ENCODE assay signal across 19 cellular contexts in the genomic region with DNA sequence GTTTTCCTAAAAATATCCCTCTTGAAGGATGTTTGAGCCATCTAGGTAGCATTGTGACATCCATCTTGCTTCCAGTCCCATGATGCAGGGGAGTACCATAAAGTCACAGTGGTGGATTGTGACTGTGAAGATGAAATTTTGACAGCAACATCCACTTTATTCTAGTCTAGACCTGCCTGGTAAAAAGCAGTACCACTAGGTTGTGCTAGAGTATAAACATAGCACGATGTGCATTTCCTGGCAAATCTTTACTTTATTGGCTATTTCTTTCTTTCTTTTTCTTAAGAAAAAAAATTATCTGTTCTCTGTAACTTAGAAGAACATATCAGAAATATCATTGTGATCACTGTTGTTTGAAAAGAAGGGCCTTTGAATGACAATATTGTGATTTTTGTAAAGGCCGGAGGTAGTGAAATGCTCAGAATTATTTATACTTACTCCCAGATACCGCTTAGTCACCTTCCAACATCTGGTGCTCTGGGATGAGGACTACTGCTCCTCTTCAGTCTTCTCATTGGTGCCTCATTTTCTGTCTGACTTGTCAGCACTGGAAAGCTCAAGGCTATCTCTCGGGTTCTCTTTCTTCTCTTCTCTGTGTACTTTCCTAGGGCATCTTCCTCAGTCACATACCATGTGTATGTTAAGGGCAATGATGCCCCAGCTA. TPM values are rescaled to one million over a fixed set of nuclear protein-coding genes. Genes with fewer than 3 reads are reported as not detected.
DNase-seq lines count a peak whose midpoint lies in the region; ATAC-seq and TF ChIP-seq lines count a peak whose summit lies in the region.
"Had no signal": no experiment of that assay in that cellular context is flagged by ENCODE, and none has a peak within 500 bp of the region (broad histone marks: within the 10 kb centered on the region; RNA-seq: fewer than 3 reads in every experiment).

No MANE protein-coding gene starts in this region.

- H3K27ac ChIP-seq in A673 (ENCODE audit: low read depth, low read length, poor library complexity, severe bottlenecking), result no peak overlapping the region
- no peak overlapping the region for H3K27ac ChIP-seq in Karpas-422 (ENCODE audit: low read length)
- no peak overlapping the region for H3K27ac ChIP-seq in adrenal gland
- H3K27ac ChIP-seq in tibial artery, result no peak overlapping the region

- ATAC-seq in GM21825 (IDR thresholded peaks at IDR 0.05; ENCODE audit: unreplicated experiment), result no peak
- ATAC-seq: natural killer cell had no signal

- no peak overlapping the region for H2AFZ ChIP-seq in Karpas-422 (ENCODE audit: low read length)

- no peaks in the 10 kb centered on the region for H3K36me3 ChIP-seq in A673 (ENCODE audit: insufficient read depth, low read length, poor library complexity, severe bottlenecking)
- no peaks in the 10 kb centered on the region for H3K36me3 ChIP-seq in Karpas-422 (ENCODE audit: insufficient read depth, low read length)
- no peaks in the 10 kb centered on the region for H3K36me3 ChIP-seq in adrenal gland (replicated peaks in 1 of 2)
- H3K36me3 ChIP-seq in tibial artery, result no peaks in the 10 kb centered on the region

- H3K4me3 ChIP-seq in A673 (ENCODE audit: low read depth, low read length, poor library complexity, severe bottlenecking), result no peak overlapping the region
- no peak overlapping the region for H3K4me3 ChIP-seq in Karpas-422 (ENCODE audit: low read length)
- no peak overlapping the region for H3K4me3 ChIP-seq in adrenal gland
- no peak overlapping the region for H3K4me3 ChIP-seq in tibial artery

- no peak overlapping the region for H3K4me2 ChIP-seq in Karpas-422 (ENCODE audit: low read depth, low read length, poor library complexity, severe bottlenecking)

- H3K4me1 ChIP-seq in A673 (ENCODE audit: insufficient read depth, low read length, poor library complexity, severe bottlenecking), result no peaks in the 10 kb centered on the region
- H3K4me1 ChIP-seq in Karpas-422 (ENCODE audit: low read length), result no peaks in the 10 kb centered on the region
- no peaks in the 10 kb centered on the region for H3K4me1 ChIP-seq in adrenal gland (replicated peaks in 1 of 2)
- H3K4me1 ChIP-seq in tibial artery, result no peaks in the 10 kb centered on the region

- no peak overlapping the region for H3K9ac ChIP-seq in Karpas-422 (ENCODE audit: low read length)

- H3K9me3 ChIP-seq in A673 (ENCODE audit: low read depth, low read length, poor library complexity, severe bottlenecking) (no peaks in the 10 kb centered on the region), Karpas-422 (ENCODE audit: low read length) (no peaks in the 10 kb centered on the region), adrenal gland (replicated peaks in 1 of 3) (no peaks in the 10 kb centered on the region), tibial artery (no peaks in the 10 kb centered on the region)

- POLR2A ChIA-PET in A673 (lab: Charles Lee; ENCODE audit: low non-redundant PET), result no interaction called here

- DNase-seq in A673 (ENCODE audit: low spot score) (no peak), Karpas-422 (peak; percentile 42), adrenal gland (no peak), middle frontal gyrus (ENCODE audit: extremely low spot score, low spot score) (peak; percentile 6), tibial artery (no peak), NCI-H524 (lab: John Stamatoyannopoulos, UW) (no peak), NCI-H2107 (lab: John Stamatoyannopoulos, UW) (no peak)
- DNase-seq: activated CD8-positive, alpha-beta memory T cell treated with anti-CD3 and anti-CD28 coated beads, Interleukin-2, amount 50 U/mL, for 4 hours; activated naive CD8-positive, alpha-beta T cell treated with anti-CD3 and anti-CD28 coated beads for 36 hours; DMS153; GOT3; kidney; MV-4-11; natural killer cell; NCI-H524 treated with DMSO at 0.1 percent for 48 hours; SIG-M5 had no signal

- 50 to 68% (median 60%) methylated on average over 4 of the region's 4 CpGs for WGBS in adrenal gland, 4 donors

- no TSS peak for BruUV-seq in A673 (replicated peaks; lab: Mats Ljungman, UMichigan)

- CTCF ChIA-PET in A673 (lab: Charles Lee), result interaction anchor here (0.6 kb wide), 1 partner anchor 176 kb away, joined by 6 read pairs; no protein-coding TSS in a partner anchor

- H3K9me2 ChIP-seq in Karpas-422 (replicated peaks; ENCODE audit: insufficient read depth, low read length), result no peaks in the 10 kb centered on the region

- H3K79me2 ChIP-seq in Karpas-422 (ENCODE audit: low read length), result no peaks in the 10 kb centered on the region

- H3K27me3 ChIP-seq in A673 (replicated peaks; ENCODE audit: insufficient read depth, low read depth, low read length, poor library complexity) (peaks cover 26% of the 10 kb centered on the region), Karpas-422 (ENCODE audit: low read length) (no peaks in the 10 kb centered on the region), adrenal gland (peaks cover 4% of the 10 kb centered on the region), tibial artery (no peaks in the 10 kb centered on the region)

- TF ChIP-seq POLR2A in adrenal gland (IDR thresholded peaks at IDR 0.05), result no peak

- no peaks in the 10 kb centered on the region for H4K20me1 ChIP-seq in Karpas-422 (ENCODE audit: insufficient read depth, low read depth, low read length)

- intact Hi-C loops in A673 (cut with micrococcal nuclease; ENCODE audit: unreplicated experiment), result no loop called here
- intact Hi-C loops in adrenal gland (cut with DNase I), result no loop called here
- intact Hi-C loops in tibial artery (cut with DNase I; ENCODE audit: low total_unique reads), result no loop called here

- TF ChIP-seq CTCF in A673 (conservative IDR thresholded peaks at IDR 0.05; ENCODE audit: low read depth, low read length) (0 out of 2 replicates have a peak, but pooled peaks have one; percentile 20), adrenal gland (IDR thresholded peaks at IDR 0.05) (peak in 5 of 6 experiments; percentile 22 to 45 (median 30)), tibial artery (IDR thresholded peaks at IDR 0.05) (no peak)

RNA-seq across cellular contexts. Expression of a gene that starts 35.6 kb away (rescaled TPM):
- total RNA-seq in A673 (2021) (not detected in 2 replicates), adrenal gland (under 1 TPM in 1 of 8 donors, not detected in 7; 0.07 TPM)
- not detected in 2 replicates for total RNA-seq in Karpas-422 (2014; rRNA removed; shearing (Covaris generic); ENCODE audit: low replicate concordance)
- under 1 TPM in 1 of 3 donors, not detected in 2; 0.04 TPM for polyA plus RNA-seq in adrenal gland
- total RNA-seq: activated naive CD8-positive, alpha-beta T cell treated with anti-CD3 and anti-CD28 coated beads for 36 hours; fibroblast of villous mesenchyme; kidney; natural killer cell had no signal
- polyA plus RNA-seq: urinary bladder had no signal

Comparison
In these comparisons a context has a peak if more than half of its experiments do, and no peak if none do; other contexts are left out.
1. DNase-seq: peak in Karpas-422 (single experiment) and middle frontal gyrus (single experiment); none in A673 (single experiment), adrenal gland (0 of 7), tibial artery (0 of 2), NCI-H524 (0 of 2) and NCI-H2107 (single experiment).
2. CTCF ChIP-seq: peak in A673 (single experiment) and adrenal gland (5 of 6); none in tibial artery (0 of 2).